13 cellular contexts compared by ENCODE assay signal in genomic region chr2:121159291-121160144, GRCh38.
DNase-seq lines count a peak whose midpoint lies in the region; ATAC-seq and TF ChIP-seq lines count a peak whose summit lies in the region.
"Had no signal": no experiment of that assay in that cellular context is flagged by ENCODE, and none has a peak within 500 bp of the region (broad histone marks: within the 10 kb centered on the region; RNA-seq: fewer than 3 reads in every experiment).

No MANE protein-coding gene starts in this region.

- no peak for TF ChIP-seq POLR2A in breast epithelium (IDR thresholded peaks at IDR 0.05)

- no peak overlapping the region for H3K4me3 ChIP-seq in PC-3 (ENCODE audit: low read length)
- no peak overlapping the region for H3K4me3 ChIP-seq in mammary epithelial cell (replicated peaks in 1 of 3; ENCODE audit: insufficient read depth in 1 of 3, low read depth in 2 of 3, low read length in 3 of 3)
- no peak overlapping the region for H3K4me3 ChIP-seq in breast epithelium
- H3K4me3 ChIP-seq: GM23338 had no signal

- no peak overlapping the region for H3K9ac ChIP-seq in PC-3 (ENCODE audit: low read length)
- no peak overlapping the region for H3K9ac ChIP-seq in mammary epithelial cell (ENCODE audit: insufficient read depth, low read length)

- TF ChIP-seq CTCF in PC-3 (conservative IDR thresholded peaks at IDR 0.05; ENCODE audit: low read depth, low read length) = no peak
- TF ChIP-seq CTCF in mammary epithelial cell (conservative IDR thresholded peaks at IDR 0.05 in 1 of 2, IDR thresholded peaks at IDR 0.05 in 1 of 2; ENCODE audit: extremely low read depth in 1 of 2, insufficient read depth in 1 of 2, low read depth in 1 of 2, low read length in 2 of 2) = no peak
- TF ChIP-seq CTCF in breast epithelium (IDR thresholded peaks at IDR 0.05) = no peak

- intact Hi-C loops in PC-3 (cut with micrococcal nuclease) = no loop called here
- intact Hi-C loops in mammary epithelial cell (cut with micrococcal nuclease) = no loop called here
- intact Hi-C loops in breast epithelium (cut with DNase I; ENCODE audit: low total_unique reads) = no loop called here

- H2AFZ ChIP-seq in PC-3 (ENCODE audit: low read length) (no peak overlapping the region), mammary epithelial cell (ENCODE audit: low read depth, low read length) (no peak overlapping the region)
- H2AFZ ChIP-seq: GM23338 had no signal

- H3K27ac ChIP-seq in PC-3 (ENCODE audit: low read length) (0 out of 2 replicates have a peak overlapping the region, but pooled peaks have one; percentile 7), layer of hippocampus (ENCODE audit: low read depth, low read length) (peak overlapping the region; percentile 71), mammary epithelial cell (ENCODE audit: insufficient read depth, low read depth, low read length) (no peak overlapping the region), breast epithelium (peak overlapping the region in 1 of 2 donors; percentile 73)
- H3K27ac ChIP-seq: C4-2B had no signal

- in situ Hi-C loops in mammary epithelial cell (cut with MboI; ENCODE audit: low sequenced_read_pairs in 2 of 2) = no loop called here

- H3K79me2 ChIP-seq in PC-3 (ENCODE audit: low read length) (no peaks in the 10 kb centered on the region), mammary epithelial cell (ENCODE audit: insufficient read depth, low read length) (no peaks in the 10 kb centered on the region)

- no peaks in the 10 kb centered on the region for H3F3A ChIP-seq in PC-3 (ENCODE audit: low read length, unreplicated experiment)

- ATAC-seq in PC-3 = peak; percentile 69
- ATAC-seq: GM23338 had no signal

- H3K9me3 ChIP-seq in PC-3 (ENCODE audit: low read length) = peaks cover 13% of the 10 kb centered on the region; the same call in 1 of the 2 replicates
- H3K9me3 ChIP-seq in mammary epithelial cell (replicated peaks; ENCODE audit: insufficient read depth, low read length) = peaks cover 25% of the 10 kb centered on the region
- H3K9me3 ChIP-seq in breast epithelium = peaks cover 9 to 10% of the 10 kb centered on the region in 2 donors
- H3K9me3 ChIP-seq: BE2C had no signal

- 84% methylated on average over 9 of the region's 9 CpGs for WGBS in mammary epithelial cell (ENCODE audit: low coverage, missing lambda C conversion rate)

- DNase-seq in AG20443 (ENCODE audit: low spot score) (peak; percentile 1), PC-3 (peak; percentile 49), astrocyte of the hippocampus (ENCODE audit: low read depth, low spot score) (peak; percentile 15), mammary epithelial cell (no peak), breast epithelium (ENCODE audit: low spot score in 2 of 2) (no peak), GDM1 (lab: John Stamatoyannopoulos, UW) (no peak)
- DNase-seq: BE2C; Caco-2; CD4-positive, alpha-beta T cell; HCEC 1CT had no signal

- H4K20me1 ChIP-seq in PC-3 (ENCODE audit: low read length) (no peaks in the 10 kb centered on the region), mammary epithelial cell (ENCODE audit: insufficient read depth, low read length) (no peaks in the 10 kb centered on the region)

- H3K36me3 ChIP-seq in PC-3 (ENCODE audit: low read depth, low read length) (no peaks in the 10 kb centered on the region), mammary epithelial cell (ENCODE audit: insufficient read depth, low read length) (no peaks in the 10 kb centered on the region), breast epithelium (no peaks in the 10 kb centered on the region)
- H3K36me3 ChIP-seq: BE2C had no signal

- H3K4me1 ChIP-seq in PC-3 (ENCODE audit: insufficient read depth, low read length) (no peaks in the 10 kb centered on the region; the same call in 1 of the 2 replicates), mammary epithelial cell (ENCODE audit: insufficient read depth, low read length) (peaks cover 8% of the 10 kb centered on the region), breast epithelium (no peaks in the 10 kb centered on the region)
- H3K4me1 ChIP-seq: BE2C, Caco-2 had no signal

- BruUV-seq in PC-3 (replicated peaks; lab: Mats Ljungman, UMichigan) (no TSS peak), mammary epithelial cell (replicated peaks; lab: Mats Ljungman, UMichigan) (no TSS peak)

- no peaks in the 10 kb centered on the region for H3K9me2 ChIP-seq in PC-3 (replicated peaks; ENCODE audit: low read length)

- CTCF ChIA-PET in PC-3 (lab: Charles Lee) = no interaction called here
- CTCF ChIA-PET in mammary epithelial cell (lab: Charles Lee; ENCODE audit: low non-redundant PET) = no interaction called here

- no peaks in the 10 kb centered on the region for H3K27me3 ChIP-seq in PC-3 (ENCODE audit: low read length)
- no peaks in the 10 kb centered on the region for H3K27me3 ChIP-seq in layer of hippocampus (ENCODE audit: control insufficient read depth, insufficient read depth, low read length)
- H3K27me3 ChIP-seq in mammary epithelial cell (ENCODE audit: insufficient read depth, low read length) = no peaks in the 10 kb centered on the region
- no peaks in the 10 kb centered on the region for H3K27me3 ChIP-seq in breast epithelium
- H3K27me3 ChIP-seq: BE2C had no signal

- POLR2A ChIA-PET in PC-3 (lab: Charles Lee; ENCODE audit: unreplicated experiment) = interaction anchor here (0.6 kb wide), 1 partner anchor 205 kb away, joined by 6 read pairs; no protein-coding TSS in a partner anchor

- dilution Hi-C loops in mammary epithelial cell (cut with HindIII; ENCODE audit: low sequenced_read_pairs) = no loop called here

- H3K4me2 ChIP-seq in PC-3 (ENCODE audit: low read length) (no peak overlapping the region), mammary epithelial cell (ENCODE audit: insufficient read depth, low read depth, low read length) (no peak overlapping the region)
- H3K4me2 ChIP-seq: GM23338 had no signal

Comparison
In these comparisons a context has a peak if more than half of its experiments do, and no peak if none do; other contexts are left out.
1. DNase-seq: peak in AG20443 (single experiment), PC-3 (single experiment) and astrocyte of the hippocampus (single experiment); none in mammary epithelial cell (single experiment), breast epithelium (0 of 2) and GDM1 (single experiment).